Comparison of ENCODE assay signal across 13 cellular contexts in genomic region chr20:11453430-11453829, GRCh38.
DNase-seq lines count a peak whose midpoint lies in the region; ATAC-seq and TF ChIP-seq lines count a peak whose summit lies in the region.
"Had no signal": no experiment of that assay in that cellular context is flagged by ENCODE, and none has a peak within 500 bp of the region (broad histone marks: within the 10 kb centered on the region; RNA-seq: fewer than 3 reads in every experiment).

No MANE protein-coding gene starts in this region.

- intact Hi-C loops in colonic mucosa (cut with DNase I), result no loop called here

- DNase-seq in A172 (ENCODE audit: low spot score), result peak; percentile 75
- DNase-seq in HL-60 (ENCODE audit: low read depth in 1 of 2, low spot score in 1 of 2), result peak; percentile 33 to 61
- no peak for DNase-seq in RWPE2 (ENCODE audit: low spot score)
- peak; percentile 77 for DNase-seq in fibroblast of mammary gland (ENCODE audit: low read depth)
- no peak for DNase-seq in colonic mucosa
- DNase-seq in activated naive CD4-positive, alpha-beta T cell (lab: John Stamatoyannopoulos, UW), result no peak
- no peak for DNase-seq in NCI-H2171 (lab: John Stamatoyannopoulos, UW)
- no peak for DNase-seq in AG20443 (ENCODE audit: low spot score)
- DNase-seq: activated CD4-positive, alpha-beta T cell treated with anti-CD3 and anti-CD28 coated beads, Interleukin-2, amount 10 ng/mL, durations not matched to agents 7 days and 5 days; cerebellar nuclear complex; GOT3; psoas muscle had no signal

- H3K27me3 ChIP-seq in HL-60 (ENCODE audit: insufficient read depth, poor library complexity, severe bottlenecking), result no peaks in the 10 kb centered on the region
- no peaks in the 10 kb centered on the region for H3K27me3 ChIP-seq in RWPE2 (ENCODE audit: insufficient read depth, poor library complexity, severe bottlenecking)
- H3K27me3 ChIP-seq in colonic mucosa, result no peaks in the 10 kb centered on the region

- H3K27ac ChIP-seq in HL-60 (replicated peaks) (no peak overlapping the region), RWPE2 (ENCODE audit: poor library complexity, severe bottlenecking) (peak overlapping the region; percentile 95), colonic mucosa (no peak overlapping the region)
- H3K27ac ChIP-seq: psoas muscle, SK-N-MC had no signal

- peaks cover 45% of the 10 kb centered on the region for H3K4me1 ChIP-seq in RWPE2 (ENCODE audit: insufficient read depth, poor library complexity, severe bottlenecking)
- peaks cover 5% of the 10 kb centered on the region for H3K4me1 ChIP-seq in colonic mucosa

- ATAC-seq in RWPE2 (ENCODE audit: low read depth), result peak; percentile 76
- ATAC-seq: psoas muscle had no signal

- no peaks in the 10 kb centered on the region for H3K9me3 ChIP-seq in RWPE2 (ENCODE audit: severe bottlenecking)
- H3K9me3 ChIP-seq in colonic mucosa, result no peaks in the 10 kb centered on the region
- H3K9me3 ChIP-seq: psoas muscle had no signal

- H3K36me3 ChIP-seq in RWPE2 (ENCODE audit: low read depth) (no peaks in the 10 kb centered on the region), colonic mucosa (no peaks in the 10 kb centered on the region)

- no peak overlapping the region for H3K4me3 ChIP-seq in HL-60 (replicated peaks; ENCODE audit: insufficient read depth, low read length)
- no peak overlapping the region for H3K4me3 ChIP-seq in RWPE2 (ENCODE audit: severe bottlenecking)
- H3K4me3 ChIP-seq in fibroblast of mammary gland (ENCODE audit: control insufficient read depth, low read depth, low read length), result no peak overlapping the region
- no peak overlapping the region for H3K4me3 ChIP-seq in colonic mucosa
- H3K4me3 ChIP-seq: psoas muscle, SK-N-MC had no signal

- TF ChIP-seq CTCF in HL-60 (IDR thresholded peaks at IDR 0.05; ENCODE audit: insufficient read depth, low read length) (no peak), RWPE2 (IDR thresholded peaks at IDR 0.05; ENCODE audit: poor library complexity, severe bottlenecking) (no peak), fibroblast of mammary gland (conservative IDR thresholded peaks at IDR 0.05; ENCODE audit: control insufficient read depth, insufficient read depth, low read depth, low read length) (no peak), colonic mucosa (IDR thresholded peaks at IDR 0.05) (no peak)

- no peak overlapping the region for H3K9ac ChIP-seq in colonic mucosa (ENCODE audit: low read depth in 2 of 2, low read length in 2 of 2)

Comparison
In these comparisons a context has a peak if more than half of its experiments do, and no peak if none do; other contexts are left out.
1. DNase-seq: peak in A172 (single experiment), HL-60 (2 of 2) and fibroblast of mammary gland (single experiment); none in RWPE2 (single experiment), colonic mucosa (single experiment), activated naive CD4-positive, alpha-beta T cell (0 of 4), NCI-H2171 (single experiment) and AG20443 (single experiment).